Comparison of ENCODE assay signal across 18 cellular contexts in genomic region chr16:22352726-22353125, GRCh38. TPM values are rescaled to one million over a fixed set of nuclear protein-coding genes. Genes with fewer than 3 reads are reported as not detected.
DNase-seq lines count a peak whose midpoint lies in the region; ATAC-seq and TF ChIP-seq lines count a peak whose summit lies in the region.
"Had no signal": no experiment of that assay in that cellular context is flagged by ENCODE, and none has a peak within 500 bp of the region (broad histone marks: within the 10 kb centered on the region; RNA-seq: fewer than 3 reads in every experiment).

No MANE protein-coding gene starts in this region.

- H3K27ac Mint-ChIP-seq in CD14-positive monocyte = peak overlapping the region in 4 of 7 donors; percentile 30 to 93 (median 84)
- no peak overlapping the region for H3K27ac Mint-ChIP-seq in GM23338
- H3K27ac Mint-ChIP-seq in activated naive CD8-positive, alpha-beta T cell treated with anti-CD3 and anti-CD28 coated beads, Interleukin-2, amount 50 U/mL, for 24 hours = peak overlapping the region; percentile 56
- H3K27ac Mint-ChIP-seq in nephron = peak overlapping the region in 2 of 3 experiments; percentile 86 to 88
- no peak overlapping the region for H3K27ac Mint-ChIP-seq in nephron progenitor cell

- H3K9me2 ChIP-seq in GM23338 (ENCODE audit: insufficient read depth) = no peaks in the 10 kb centered on the region; the same call in 1 of the 2 replicates

- H3K79me2 ChIP-seq in GM23338 (replicated peaks; ENCODE audit: insufficient read depth) = peaks cover 57% of the 10 kb centered on the region

- H3K36me3 Mint-ChIP-seq in CD14-positive monocyte (peaks cover 25 to 29% of the 10 kb centered on the region in 2 donors), GM23338 (ENCODE audit: low read depth) (peaks cover 53% of the 10 kb centered on the region), nephron (ENCODE audit: low read depth) (peaks cover 47% of the 10 kb centered on the region), nephron progenitor cell (ENCODE audit: low read depth) (peaks cover 52% of the 10 kb centered on the region)
- peaks cover 64% of the 10 kb centered on the region for H3K36me3 Mint-ChIP-seq in activated naive CD8-positive, alpha-beta T cell treated with anti-CD3 and anti-CD28 coated beads, Interleukin-2, amount 50 U/mL, for 24 hours (ENCODE audit: low read depth)

- intact Hi-C loops in CD14-positive monocyte (cut with micrococcal nuclease) = no loop called here

- H3K36me3 ChIP-seq in GM23338 (ENCODE audit: insufficient read depth) (peaks cover 29% of the 10 kb centered on the region), BE2C (peaks cover 38% of the 10 kb centered on the region)

- H3K27me3 Mint-ChIP-seq in CD14-positive monocyte (ENCODE audit: low read depth in 3 of 3) = peaks cover 0 to 1% (median 0%) of the 10 kb centered on the region in 3 donors
- H3K27me3 Mint-ChIP-seq in GM23338 (ENCODE audit: insufficient read depth, low read depth, poor library complexity) = no peaks in the 10 kb centered on the region
- H3K27me3 Mint-ChIP-seq in activated naive CD8-positive, alpha-beta T cell treated with anti-CD3 and anti-CD28 coated beads, Interleukin-2, amount 50 U/mL, for 24 hours = no peaks in the 10 kb centered on the region
- no peaks in the 10 kb centered on the region for H3K27me3 Mint-ChIP-seq in nephron (ENCODE audit: low read depth)
- H3K27me3 Mint-ChIP-seq in nephron progenitor cell (ENCODE audit: low read depth, poor library complexity) = no peaks in the 10 kb centered on the region
- H3K27me3 Mint-ChIP-seq: activated naive CD8-positive, alpha-beta T cell treated with anti-CD3 and anti-CD28 coated beads, Interleukin-2, amount 10 ng/mL, durations not matched to agents 7 days and 5 days had no signal

- H3K9me3 ChIP-seq in BE2C = no peaks in the 10 kb centered on the region
- H3K9me3 ChIP-seq: stomach had no signal

- no peaks in the 10 kb centered on the region for H3F3A ChIP-seq in GM23338 (replicated peaks; ENCODE audit: low read depth)

- peak overlapping the region; percentile 1; the same call in 1 of the 2 replicates for H3K27ac ChIP-seq in GM23338 (ENCODE audit: low read depth)
- H3K27ac ChIP-seq: BLaER1 had no signal

- H4K20me1 ChIP-seq in GM23338 (replicated peaks; ENCODE audit: insufficient read depth) = peaks cover 6% of the 10 kb centered on the region
- H4K20me1 ChIP-seq: BLaER1 had no signal

- H3K4me1 Mint-ChIP-seq in CD14-positive monocyte = peaks cover 35% of the 10 kb centered on the region
- H3K4me1 Mint-ChIP-seq in GM23338 = peaks cover 19% of the 10 kb centered on the region
- peaks cover 64% of the 10 kb centered on the region for H3K4me1 Mint-ChIP-seq in activated naive CD8-positive, alpha-beta T cell treated with anti-CD3 and anti-CD28 coated beads, Interleukin-2, amount 50 U/mL, for 24 hours
- peaks cover 23% of the 10 kb centered on the region for H3K4me1 Mint-ChIP-seq in nephron
- no peaks in the 10 kb centered on the region for H3K4me1 Mint-ChIP-seq in nephron progenitor cell

- no peak overlapping the region for H2AFZ ChIP-seq in GM23338

- H3K9me3 Mint-ChIP-seq in CD14-positive monocyte = peaks cover 0 to 3% (median 0%) of the 10 kb centered on the region in 7 donors
- H3K9me3 Mint-ChIP-seq in GM23338 = peaks cover 3% of the 10 kb centered on the region; the same call in 1 of the 3 replicates
- no peaks in the 10 kb centered on the region for H3K9me3 Mint-ChIP-seq in activated naive CD8-positive, alpha-beta T cell treated with anti-CD3 and anti-CD28 coated beads, Interleukin-2, amount 50 U/mL, for 24 hours
- H3K9me3 Mint-ChIP-seq in nephron = peaks cover 2% of the 10 kb centered on the region
- H3K9me3 Mint-ChIP-seq in nephron progenitor cell = peaks cover 4% of the 10 kb centered on the region

- H3K4me3 ChIP-seq in GM23338 = no peak overlapping the region
- H3K4me3 ChIP-seq in BE2C (ENCODE audit: low read depth, low read length) = no peak overlapping the region
- H3K4me3 ChIP-seq: BLaER1, stomach had no signal

- no peak for TF ChIP-seq CTCF in CD14-positive monocyte (IDR thresholded peaks at IDR 0.05)
- TF ChIP-seq CTCF in GM23338 (conservative IDR thresholded peaks at IDR 0.05; ENCODE audit: low read depth in 2 of 2) = no peak
- no peak for TF ChIP-seq CTCF in nephron (IDR thresholded peaks at IDR 0.05; ENCODE audit: unreplicated experiment in 3 of 3)
- no peak for TF ChIP-seq CTCF in nephron progenitor cell (IDR thresholded peaks at IDR 0.05)
- no peak for TF ChIP-seq CTCF in BE2C (IDR thresholded peaks at IDR 0.05; ENCODE audit: low read depth, low read length)

- H3K4me2 ChIP-seq in GM23338 = no peak overlapping the region
- H3K4me2 ChIP-seq: BLaER1 had no signal

- no peak overlapping the region for H3K4me3 Mint-ChIP-seq in CD14-positive monocyte
- H3K4me3 Mint-ChIP-seq in GM23338 = no peak overlapping the region
- H3K4me3 Mint-ChIP-seq in activated naive CD8-positive, alpha-beta T cell treated with anti-CD3 and anti-CD28 coated beads, Interleukin-2, amount 50 U/mL, for 24 hours = no peak overlapping the region
- H3K4me3 Mint-ChIP-seq in nephron = no peak overlapping the region
- H3K4me3 Mint-ChIP-seq in nephron progenitor cell = no peak overlapping the region
- H3K4me3 Mint-ChIP-seq: activated naive CD8-positive, alpha-beta T cell treated with anti-CD3 and anti-CD28 coated beads, Interleukin-2, amount 10 ng/mL, durations not matched to agents 7 days and 5 days; H9 had no signal

- peaks cover 16% of the 10 kb centered on the region for H3K4me1 ChIP-seq in GM23338 (ENCODE audit: insufficient read depth)
- no peaks in the 10 kb centered on the region for H3K4me1 ChIP-seq in BE2C

- DNase-seq in CD14-positive monocyte (ENCODE audit: low spot score) (no peak), GM23338 (ENCODE audit: low spot score) (no peak), T-helper 2 cell (no peak), nephron progenitor cell (no peak), NCI-H2107 (lab: John Stamatoyannopoulos, UW) (no peak), BE2C (no peak)
- DNase-seq in activated naive CD8-positive, alpha-beta T cell treated with anti-CD3 and anti-CD28 coated beads, Interleukin-2, amount 50 U/mL, for 24 hours = no peak
- DNase-seq: activated naive CD8-positive, alpha-beta T cell treated with anti-CD3 and anti-CD28 coated beads, Interleukin-2, amount 10 ng/mL, durations not matched to agents 7 days and 5 days; caudate nucleus; DMS79 treated with DMSO at 0.1 percent for 48 hours; H9; left ventricle myocardium superior; NCI-H1105; NCI-H2227 treated with DMSO at 0.1 percent for 48 hours; stomach had no signal

- no peak; the same call in 2 of the 3 replicates for ATAC-seq in GM23338
- ATAC-seq in activated naive CD8-positive, alpha-beta T cell treated with anti-CD3 and anti-CD28 coated beads, Interleukin-2, amount 50 U/mL, for 24 hours = no peak
- ATAC-seq: left ventricle myocardium superior, sciatic nerve had no signal

- H3K27me3 ChIP-seq in GM23338 (ENCODE audit: insufficient read depth) = no peaks in the 10 kb centered on the region
- no peaks in the 10 kb centered on the region for H3K27me3 ChIP-seq in BE2C
- H3K27me3 ChIP-seq: BLaER1, stomach had no signal

TF ChIP-seq in GM23338, 12 proteins besides CTCF, POLR2A, EP300 and RAD21 (continues in another document):
- TF ChIP-seq CREB1 (CRISPR knock-in tag; IDR thresholded peaks at IDR 0.05; ENCODE audit: low read depth) (no peak), NANOG (IDR thresholded peaks at IDR 0.05; ENCODE audit: borderline replicate concordance) (no peak), ZNF331 (CRISPR knock-in tag; IDR thresholded peaks at IDR 0.05; ENCODE audit: low read depth) (no peak), EZH2phosphoT487 (IDR thresholded peaks at IDR 0.05; ENCODE audit: unreplicated experiment) (no peak), STAT1 (IDR thresholded peaks at IDR 0.05; ENCODE audit: unreplicated experiment) (no peak)

RNA-seq across cellular contexts. Expression of gene CDR2, which starts 21.7 kb away (rescaled TPM):
- polyA plus RNA-seq in CD14-positive monocyte (1 to 10 TPM; 2.5 to 4.8 TPM), GM23338 (2016; fragmentation: Nextera tagmentation; extraction: Ambion mirVana) (13.0 and 17.7 TPM in 2 replicates)
- 39.3 and 43.7 TPM in 2 replicates for total RNA-seq in GM23338 (2014; rRNA removed; shearing (Covaris generic))
- 18.9 TPM for polyA plus RNA-seq in BE2C (2012; ENCODE audit: insufficient read depth, insufficient read length, low read depth)

RNA-seq across cellular contexts. Expression of gene POLR3E, which starts 55.5 kb away (rescaled TPM):
- polyA plus RNA-seq in CD14-positive monocyte (1 to 10 TPM; 4.1 to 5.7 TPM), GM23338 (2016; fragmentation: Nextera tagmentation; extraction: Ambion mirVana) (62.7 and 64.4 TPM in 2 replicates)
- total RNA-seq in GM23338 (2014; rRNA removed; shearing (Covaris generic)) = 109 and 141 TPM in 2 replicates
- 73.0 TPM for polyA plus RNA-seq in BE2C (2012; ENCODE audit: insufficient read depth, insufficient read length, low read depth)

Comparison
In these comparisons a context has a peak if more than half of its experiments do, and no peak if none do; other contexts are left out.
1. H3K27ac Mint-ChIP-seq: peak in CD14-positive monocyte (4 of 7), activated naive CD8-positive, alpha-beta T cell treated with anti-CD3 and anti-CD28 coated beads, Interleukin-2, amount 50 U/mL, for 24 hours (single experiment) and nephron (2 of 3); none in GM23338 (single experiment) and nephron progenitor cell (single experiment).